In the genomic region with DNA sequence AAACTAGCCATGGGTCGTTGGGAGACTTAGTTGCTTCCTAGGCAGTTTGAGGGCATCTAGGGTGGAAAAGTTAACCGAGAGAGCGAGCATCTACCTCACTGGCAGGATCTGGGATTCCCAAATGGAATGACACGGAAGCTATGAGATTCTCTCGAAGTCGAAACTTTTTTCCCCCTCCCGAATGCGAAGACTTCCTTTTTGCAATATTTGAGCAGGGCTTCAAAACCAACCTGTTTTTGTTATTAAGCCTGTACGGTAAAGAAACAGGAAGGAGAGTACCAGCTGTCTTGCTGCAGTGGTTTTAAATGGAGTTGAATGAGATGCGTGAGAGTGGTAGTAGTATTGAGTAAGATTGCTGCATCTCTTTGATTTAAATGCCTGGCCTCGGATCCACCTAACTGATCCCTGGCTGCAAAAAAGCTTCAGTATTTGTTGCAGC, we compare ENCODE assay signal across 1 cellular context.
TF ChIP-seq lines count a peak whose summit lies in the region.

No MANE protein-coding gene starts in this region.

TF ChIP-seq in HepG2, 621 proteins besides CTCF, POLR2A, EP300 and RAD21 (continued from another document and continues in another):
- TF ChIP-seq, protein P1, sequence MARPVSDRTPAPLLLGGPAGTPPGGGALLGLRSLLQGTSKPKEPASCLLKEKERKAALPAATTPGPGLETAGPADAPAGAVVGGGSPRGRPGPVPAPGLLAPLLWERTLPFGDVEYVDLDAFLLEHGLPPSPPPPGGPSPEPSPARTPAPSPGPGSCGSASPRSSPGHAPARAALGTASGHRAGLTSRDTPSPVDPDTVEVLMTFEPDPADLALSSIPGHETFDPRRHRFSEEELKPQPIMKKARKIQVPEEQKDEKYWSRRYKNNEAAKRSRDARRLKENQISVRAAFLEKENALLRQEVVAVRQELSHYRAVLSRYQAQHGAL (CRISPR knock-in tag; IDR thresholded peaks at IDR 0.05; ENCODE audit: not compliant biosample characterization): no peak
- no peak for TF ChIP-seq ZFP62 (CRISPR knock-in tag; IDR thresholded peaks at IDR 0.05)
- TF ChIP-seq FOXJ3 (CRISPR knock-in tag; IDR thresholded peaks at IDR 0.05; ENCODE audit: borderline replicate concordance): no peak
- TF ChIP-seq ZNF672 (CRISPR knock-in tag; IDR thresholded peaks at IDR 0.05): no peak
- TF ChIP-seq JUND (CRISPR knock-in tag; IDR thresholded peaks at IDR 0.05): no peak
- no peak for TF ChIP-seq ZNF562 (CRISPR knock-in tag; IDR thresholded peaks at IDR 0.05; ENCODE audit: borderline replicate concordance)
- no peak for TF ChIP-seq KDM4B (CRISPR knock-in tag; IDR thresholded peaks at IDR 0.05)
- no peak for TF ChIP-seq ZFX (CRISPR knock-in tag; IDR thresholded peaks at IDR 0.05; ENCODE audit: low read depth)
- TF ChIP-seq, protein P2, sequence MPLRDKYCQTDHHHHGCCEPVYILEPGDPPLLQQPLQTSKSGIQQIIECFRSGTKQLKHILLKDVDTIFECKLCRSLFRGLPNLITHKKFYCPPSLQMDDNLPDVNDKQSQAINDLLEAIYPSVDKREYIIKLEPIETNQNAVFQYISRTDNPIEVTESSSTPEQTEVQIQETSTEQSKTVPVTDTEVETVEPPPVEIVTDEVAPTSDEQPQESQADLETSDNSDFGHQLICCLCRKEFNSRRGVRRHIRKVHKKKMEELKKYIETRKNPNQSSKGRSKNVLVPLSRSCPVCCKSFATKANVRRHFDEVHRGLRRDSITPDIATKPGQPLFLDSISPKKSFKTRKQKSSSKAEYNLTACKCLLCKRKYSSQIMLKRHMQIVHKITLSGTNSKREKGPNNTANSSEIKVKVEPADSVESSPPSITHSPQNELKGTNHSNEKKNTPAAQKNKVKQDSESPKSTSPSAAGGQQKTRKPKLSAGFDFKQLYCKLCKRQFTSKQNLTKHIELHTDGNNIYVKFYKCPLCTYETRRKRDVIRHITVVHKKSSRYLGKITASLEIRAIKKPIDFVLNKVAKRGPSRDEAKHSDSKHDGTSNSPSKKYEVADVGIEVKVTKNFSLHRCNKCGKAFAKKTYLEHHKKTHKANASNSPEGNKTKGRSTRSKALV (CRISPR knock-in tag; IDR thresholded peaks at IDR 0.05): no peak; the same call in 1 of the 2 replicates
- no peak for TF ChIP-seq NAIF1 (CRISPR knock-in tag; IDR thresholded peaks at IDR 0.05; ENCODE audit: borderline replicate concordance)
- TF ChIP-seq ZNF816 (CRISPR knock-in tag; IDR thresholded peaks at IDR 0.05; ENCODE audit: borderline replicate concordance): no peak
- TF ChIP-seq KMT2A (CRISPR knock-in tag; IDR thresholded peaks at IDR 0.05): no peak
- TF ChIP-seq REPIN1 (CRISPR knock-in tag; IDR thresholded peaks at IDR 0.05; ENCODE audit: borderline replicate concordance, low read depth): no peak
- TF ChIP-seq, protein P3, sequence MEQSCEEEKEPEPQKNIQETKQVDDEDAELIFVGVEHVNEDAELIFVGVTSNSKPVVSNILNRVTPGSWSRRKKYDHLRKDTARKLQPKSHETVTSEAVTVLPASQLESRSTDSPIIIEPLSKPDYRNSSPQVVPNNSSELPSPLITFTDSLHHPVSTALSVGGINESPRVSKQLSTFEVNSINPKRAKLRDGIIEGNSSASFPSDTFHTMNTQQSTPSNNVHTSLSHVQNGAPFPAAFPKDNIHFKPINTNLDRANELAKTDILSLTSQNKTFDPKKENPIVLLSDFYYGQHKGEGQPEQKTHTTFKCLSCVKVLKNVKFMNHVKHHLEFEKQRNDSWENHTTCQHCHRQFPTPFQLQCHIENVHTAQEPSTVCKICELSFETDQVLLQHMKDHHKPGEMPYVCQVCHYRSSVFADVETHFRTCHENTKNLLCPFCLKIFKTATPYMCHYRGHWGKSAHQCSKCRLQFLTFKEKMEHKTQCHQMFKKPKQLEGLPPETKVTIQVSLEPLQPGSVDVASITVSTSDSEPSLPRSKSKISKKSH (CRISPR knock-in tag; IDR thresholded peaks at IDR 0.05; ENCODE audit: borderline replicate concordance): no peak
- TF ChIP-seq STAT5B (CRISPR knock-in tag; IDR thresholded peaks at IDR 0.05): no peak
- TF ChIP-seq ZNF572 (CRISPR knock-in tag; IDR thresholded peaks at IDR 0.05): 0 out of 2 replicates have a peak, but pooled peaks have one; percentile 22
- TF ChIP-seq, protein P4, sequence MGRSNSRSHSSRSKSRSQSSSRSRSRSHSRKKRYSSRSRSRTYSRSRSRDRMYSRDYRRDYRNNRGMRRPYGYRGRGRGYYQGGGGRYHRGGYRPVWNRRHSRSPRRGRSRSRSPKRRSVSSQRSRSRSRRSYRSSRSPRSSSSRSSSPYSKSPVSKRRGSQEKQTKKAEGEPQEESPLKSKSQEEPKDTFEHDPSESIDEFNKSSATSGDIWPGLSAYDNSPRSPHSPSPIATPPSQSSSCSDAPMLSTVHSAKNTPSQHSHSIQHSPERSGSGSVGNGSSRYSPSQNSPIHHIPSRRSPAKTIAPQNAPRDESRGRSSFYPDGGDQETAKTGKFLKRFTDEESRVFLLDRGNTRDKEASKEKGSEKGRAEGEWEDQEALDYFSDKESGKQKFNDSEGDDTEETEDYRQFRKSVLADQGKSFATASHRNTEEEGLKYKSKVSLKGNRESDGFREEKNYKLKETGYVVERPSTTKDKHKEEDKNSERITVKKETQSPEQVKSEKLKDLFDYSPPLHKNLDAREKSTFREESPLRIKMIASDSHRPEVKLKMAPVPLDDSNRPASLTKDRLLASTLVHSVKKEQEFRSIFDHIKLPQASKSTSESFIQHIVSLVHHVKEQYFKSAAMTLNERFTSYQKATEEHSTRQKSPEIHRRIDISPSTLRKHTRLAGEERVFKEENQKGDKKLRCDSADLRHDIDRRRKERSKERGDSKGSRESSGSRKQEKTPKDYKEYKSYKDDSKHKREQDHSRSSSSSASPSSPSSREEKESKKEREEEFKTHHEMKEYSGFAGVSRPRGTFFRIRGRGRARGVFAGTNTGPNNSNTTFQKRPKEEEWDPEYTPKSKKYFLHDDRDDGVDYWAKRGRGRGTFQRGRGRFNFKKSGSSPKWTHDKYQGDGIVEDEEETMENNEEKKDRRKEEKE (IDR thresholded peaks at IDR 0.05): no peak
- TF ChIP-seq, protein P5, sequence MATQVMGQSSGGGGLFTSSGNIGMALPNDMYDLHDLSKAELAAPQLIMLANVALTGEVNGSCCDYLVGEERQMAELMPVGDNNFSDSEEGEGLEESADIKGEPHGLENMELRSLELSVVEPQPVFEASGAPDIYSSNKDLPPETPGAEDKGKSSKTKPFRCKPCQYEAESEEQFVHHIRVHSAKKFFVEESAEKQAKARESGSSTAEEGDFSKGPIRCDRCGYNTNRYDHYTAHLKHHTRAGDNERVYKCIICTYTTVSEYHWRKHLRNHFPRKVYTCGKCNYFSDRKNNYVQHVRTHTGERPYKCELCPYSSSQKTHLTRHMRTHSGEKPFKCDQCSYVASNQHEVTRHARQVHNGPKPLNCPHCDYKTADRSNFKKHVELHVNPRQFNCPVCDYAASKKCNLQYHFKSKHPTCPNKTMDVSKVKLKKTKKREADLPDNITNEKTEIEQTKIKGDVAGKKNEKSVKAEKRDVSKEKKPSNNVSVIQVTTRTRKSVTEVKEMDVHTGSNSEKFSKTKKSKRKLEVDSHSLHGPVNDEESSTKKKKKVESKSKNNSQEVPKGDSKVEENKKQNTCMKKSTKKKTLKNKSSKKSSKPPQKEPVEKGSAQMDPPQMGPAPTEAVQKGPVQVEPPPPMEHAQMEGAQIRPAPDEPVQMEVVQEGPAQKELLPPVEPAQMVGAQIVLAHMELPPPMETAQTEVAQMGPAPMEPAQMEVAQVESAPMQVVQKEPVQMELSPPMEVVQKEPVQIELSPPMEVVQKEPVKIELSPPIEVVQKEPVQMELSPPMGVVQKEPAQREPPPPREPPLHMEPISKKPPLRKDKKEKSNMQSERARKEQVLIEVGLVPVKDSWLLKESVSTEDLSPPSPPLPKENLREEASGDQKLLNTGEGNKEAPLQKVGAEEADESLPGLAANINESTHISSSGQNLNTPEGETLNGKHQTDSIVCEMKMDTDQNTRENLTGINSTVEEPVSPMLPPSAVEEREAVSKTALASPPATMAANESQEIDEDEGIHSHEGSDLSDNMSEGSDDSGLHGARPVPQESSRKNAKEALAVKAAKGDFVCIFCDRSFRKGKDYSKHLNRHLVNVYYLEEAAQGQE (IDR thresholded peaks at IDR 0.05; ENCODE audit: borderline replicate concordance in 1 of 2, low read depth in 1 of 2, low read length in 2 of 2): no peak
- no peak for TF ChIP-seq XRCC5 (optimal IDR thresholded peaks at IDR 0.05; ENCODE audit: low read length)
- TF ChIP-seq HOXA7 (CRISPR knock-in tag; IDR thresholded peaks at IDR 0.05): no peak
- no peak for TF ChIP-seq ARNT (IDR thresholded peaks at IDR 0.05)
- TF ChIP-seq MIER3 (CRISPR knock-in tag; IDR thresholded peaks at IDR 0.05; ENCODE audit: borderline replicate concordance): no peak
- TF ChIP-seq MNT (IDR thresholded peaks at IDR 0.05): no peak
- TF ChIP-seq FIP1L1 (IDR thresholded peaks at IDR 0.05; ENCODE audit: borderline replicate concordance, insufficient read depth, low read depth, low read length): no peak
- TF ChIP-seq NR1H2 (CRISPR knock-in tag; IDR thresholded peaks at IDR 0.05; ENCODE audit: borderline replicate concordance, low read depth): no peak
- no peak; the same call in 1 of the 2 replicates for TF ChIP-seq GATAD1 (CRISPR knock-in tag; IDR thresholded peaks at IDR 0.05)
- TF ChIP-seq GPBP1L1 (CRISPR knock-in tag; IDR thresholded peaks at IDR 0.05): no peak
- no peak for TF ChIP-seq AGO1 (IDR thresholded peaks at IDR 0.05; ENCODE audit: low read depth, low read length, poor library complexity, severe bottlenecking)
- no peak for TF ChIP-seq RFXANK (CRISPR knock-in tag; IDR thresholded peaks at IDR 0.05)
- TF ChIP-seq ZNF253 (CRISPR knock-in tag; IDR thresholded peaks at IDR 0.05; ENCODE audit: borderline replicate concordance): no peak
- TF ChIP-seq ADNP (CRISPR knock-in tag; IDR thresholded peaks at IDR 0.05): no peak
- TF ChIP-seq TBX2 (CRISPR knock-in tag; IDR thresholded peaks at IDR 0.05; ENCODE audit: borderline replicate concordance): no peak
- TF ChIP-seq NBN (conservative IDR thresholded peaks at IDR 0.05): no peak
- no peak for TF ChIP-seq ZBTB38 (CRISPR knock-in tag; IDR thresholded peaks at IDR 0.05)
- TF ChIP-seq ZXDC (CRISPR knock-in tag; IDR thresholded peaks at IDR 0.05): no peak
- TF ChIP-seq THAP9 (CRISPR knock-in tag; IDR thresholded peaks at IDR 0.05; ENCODE audit: borderline replicate concordance): no peak
- TF ChIP-seq ZNF12 (CRISPR knock-in tag; IDR thresholded peaks at IDR 0.05): no peak
- no peak for TF ChIP-seq ZNF350 (CRISPR knock-in tag; IDR thresholded peaks at IDR 0.05; ENCODE audit: borderline replicate concordance, low read depth)
- no peak for TF ChIP-seq POLR2G (IDR thresholded peaks at IDR 0.05; ENCODE audit: low read depth, low read length)
- no peak for TF ChIP-seq GATAD2A (CRISPR knock-in tag; IDR thresholded peaks at IDR 0.05)
